ENCODE assay signal across 8 cellular contexts in the genomic region with DNA sequence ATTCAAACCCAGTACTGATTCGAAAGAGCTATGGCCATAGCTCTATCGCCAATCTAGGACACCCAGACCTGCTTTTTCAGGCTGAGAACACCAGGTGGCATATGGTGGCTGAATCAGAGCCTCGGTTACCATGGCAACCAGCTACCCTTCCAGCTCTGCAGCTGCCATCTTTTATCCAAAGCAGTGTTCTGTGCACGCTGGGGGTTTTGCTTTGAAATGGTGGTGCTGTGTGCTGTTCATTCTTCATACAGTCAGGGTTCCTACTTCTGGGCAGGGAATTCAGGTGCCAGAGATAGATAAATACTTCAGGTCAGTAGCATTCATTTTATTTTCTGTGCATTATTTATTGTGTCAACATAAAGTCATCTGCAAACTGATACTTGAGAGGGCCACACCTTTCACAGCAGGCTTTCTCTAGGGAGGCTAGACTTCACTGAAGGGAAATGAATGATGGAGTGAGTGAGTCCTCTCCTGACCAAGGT.
DNase-seq lines count a peak whose midpoint lies in the region; ATAC-seq and FAIRE-seq lines count a peak whose summit lies in the region.

No MANE protein-coding gene starts in this region.

- peak; percentile 100 for ATAC-seq in GM21619 (IDR thresholded peaks at IDR 0.05; ENCODE audit: unreplicated experiment)

- no peaks in the 10 kb centered on the region for H3K27me3 ChIP-seq in HUES6 (ENCODE audit: control insufficient read depth, insufficient read depth, low read length)

- no peak overlapping the region for H3K9ac ChIP-seq in HUES6 (ENCODE audit: low read length)

- peaks cover 18% of the 10 kb centered on the region for H3K36me3 ChIP-seq in HUES6 (ENCODE audit: control insufficient read depth, insufficient read depth, low read length)

- H3K9me3 ChIP-seq in HUES6 (ENCODE audit: control insufficient read depth, insufficient read depth, low read depth, low read length) = peaks cover 31% of the 10 kb centered on the region

- H3K27ac ChIP-seq in HUES6 (ENCODE audit: low read depth, low read length) = no peak overlapping the region

- DNase-seq in DMS79 treated with DMSO at 0.1 percent for 48 hours (lab: John Stamatoyannopoulos, UW) = peak; percentile 85
- peak; percentile 66 for DNase-seq in NOMO-1 treated with DMSO at 0.1 percent for 48 hours (lab: John Stamatoyannopoulos, UW; ENCODE audit: unreplicated experiment)
- DNase-seq in activated CD8-positive, alpha-beta memory T cell treated with anti-CD3 and anti-CD28 coated beads for 24 hours = peak; percentile 73
- peak; percentile 95 for DNase-seq in myocyte (ENCODE audit: low read depth)
- peak; percentile 19 to 69 for DNase-seq in stimulated activated CD8-positive, alpha-beta memory T cell treated with anti-CD3 and anti-CD28 coated beads, Interleukin-7, amount 100 ng/mL, for 48 hours (ENCODE audit: extremely low read depth in 1 of 2, low read depth in 1 of 2)

- peak; percentile 29 for FAIRE-seq in endometrium (lab: Jason Lieb, UNC)

- peak overlapping the region; percentile 5; the same call in 1 of the 2 replicates for H3K4me3 ChIP-seq in HUES6 (ENCODE audit: low read depth, low read length)

- H3K4me1 ChIP-seq in HUES6 (ENCODE audit: control insufficient read depth, insufficient read depth, low read length) = peaks cover 9% of the 10 kb centered on the region

Comparison
In these comparisons a context has a peak if more than half of its experiments do, and no peak if none do; other contexts are left out.
1. DNase-seq: peak in every context shown above with its lines; median percentile 95 in myocyte; 85 in DMS79 treated with DMSO at 0.1 percent for 48 hours; 73 in activated CD8-positive, alpha-beta memory T cell treated with anti-CD3 and anti-CD28 coated beads for 24 hours; 66 in NOMO-1 treated with DMSO at 0.1 percent for 48 hours; 44 in stimulated activated CD8-positive, alpha-beta memory T cell treated with anti-CD3 and anti-CD28 coated beads, Interleukin-7, amount 100 ng/mL, for 48 hours.